ENCODE assay signal across 22 cellular contexts in the genomic region with DNA sequence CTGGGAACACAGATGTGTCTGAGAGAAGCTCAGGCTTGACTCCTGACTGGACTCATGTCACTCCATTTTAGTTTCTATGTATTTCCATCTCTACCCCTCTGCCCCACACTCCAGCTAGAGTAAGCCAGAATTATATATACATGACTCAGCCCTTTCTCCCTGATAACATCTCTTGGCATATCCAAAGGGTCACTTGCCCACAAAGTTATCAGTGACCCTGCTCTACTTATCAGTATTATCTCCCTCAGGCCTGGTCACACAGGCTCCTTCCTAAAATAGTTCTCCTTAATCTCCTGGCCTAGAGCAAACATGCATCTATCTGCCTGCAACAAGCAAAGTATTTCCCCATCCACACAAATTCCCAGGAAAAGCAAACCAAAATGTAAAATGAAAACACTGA.
DNase-seq lines count a peak whose midpoint lies in the region; ATAC-seq, FAIRE-seq and TF ChIP-seq lines count a peak whose summit lies in the region.
"Had no signal": no experiment of that assay in that cellular context is flagged by ENCODE, and none has a peak within 500 bp of the region (broad histone marks: within the 10 kb centered on the region; RNA-seq: fewer than 3 reads in every experiment).

No MANE protein-coding gene starts in this region.

- H3K27ac Mint-ChIP-seq in activated CD4-positive, alpha-beta T cell treated with anti-CD3 and anti-CD28 coated beads for 36 hours, result no peak overlapping the region
- H3K27ac Mint-ChIP-seq: activated naive CD4-positive, alpha-beta T cell treated with anti-CD3 and anti-CD28 coated beads, Interleukin-2, amount 50 U/mL, for 72 hours; activated T-cell treated with anti-CD3 and anti-CD28 coated beads, Interleukin-2, amount 50 U/mL, for 24 hours; IgD-negative memory B cell had no signal

- no peak for ATAC-seq in DND-41 (ENCODE audit: insufficient read depth, low read depth)
- ATAC-seq in IMR-90 (ENCODE audit: low read depth), result no peak; the same call in 1 of the 2 replicates
- ATAC-seq in K562, result no peak
- no peak for ATAC-seq in activated CD4-positive, alpha-beta T cell treated with anti-CD3 and anti-CD28 coated beads for 36 hours
- no peak for ATAC-seq in HG03378 (IDR thresholded peaks at IDR 0.05; ENCODE audit: unreplicated experiment)
- ATAC-seq: activated naive CD4-positive, alpha-beta T cell treated with anti-CD3 and anti-CD28 coated beads, Interleukin-2, amount 50 U/mL, for 72 hours; esophagus mucosa had no signal

- H3K36me3 Mint-ChIP-seq in activated CD4-positive, alpha-beta T cell treated with anti-CD3 and anti-CD28 coated beads for 36 hours (ENCODE audit: low read depth), result no peaks in the 10 kb centered on the region
- H3K36me3 Mint-ChIP-seq: IgD-negative memory B cell had no signal

- H3K4me2 ChIP-seq in DND-41 (ENCODE audit: insufficient read depth, low read length) (peak overlapping the region; percentile 9; the same call in 1 of the 2 replicates), IMR-90 (ENCODE audit: low read depth, low read length) (no peak overlapping the region), K562 (ENCODE audit: insufficient read depth, low read length) (no peak overlapping the region)

- no TSS peak for BruUV-seq in IMR-90 (replicated peaks; lab: Mats Ljungman, UMichigan)
- BruUV-seq in K562 (replicated peaks; lab: Mats Ljungman, UMichigan), result no TSS peak

- H3K4ac ChIP-seq in IMR-90 (ENCODE audit: low read depth, low read length), result no peak overlapping the region

- H3K36me3 ChIP-seq in DND-41 (ENCODE audit: insufficient read depth, low read length) (no peaks in the 10 kb centered on the region), IMR-90 (ENCODE audit: control insufficient read depth, insufficient read depth, low read length) (no peaks in the 10 kb centered on the region), K562 (ENCODE audit: control insufficient read depth, insufficient read depth, low read length) (no peaks in the 10 kb centered on the region)
- H3K36me3 ChIP-seq: transverse colon had no signal

- no peaks in the 10 kb centered on the region for H3K27me3 Mint-ChIP-seq in activated CD4-positive, alpha-beta T cell treated with anti-CD3 and anti-CD28 coated beads for 36 hours
- H3K27me3 Mint-ChIP-seq: activated T-cell treated with anti-CD3 and anti-CD28 coated beads, Interleukin-2, amount 50 U/mL, for 24 hours; IgD-negative memory B cell had no signal

- H2BK15ac ChIP-seq in IMR-90 (ENCODE audit: low read depth, low read length), result no peak overlapping the region

- H2BK20ac ChIP-seq in IMR-90 (ENCODE audit: low read depth, low read length), result no peak overlapping the region

- H3K9ac ChIP-seq in DND-41 (ENCODE audit: low read depth, low read length) (no peak overlapping the region), IMR-90 (ENCODE audit: low read depth, low read length) (no peak overlapping the region), K562 (ENCODE audit: insufficient read depth in 1 of 2, low read depth in 2 of 2, low read length in 2 of 2) (no peak overlapping the region)

- H3K9me3 Mint-ChIP-seq in activated CD4-positive, alpha-beta T cell treated with anti-CD3 and anti-CD28 coated beads for 36 hours (ENCODE audit: low read depth), result peaks cover 6% of the 10 kb centered on the region

- dilution Hi-C loops in IMR-90 (cut with HindIII; ENCODE audit: low sequenced_read_pairs, unreplicated experiment), result no loop called here

- no peak overlapping the region for H2AK9ac ChIP-seq in IMR-90 (replicated peaks; ENCODE audit: low read depth, low read length, poor library complexity)

- H4K20me1 ChIP-seq in DND-41 (ENCODE audit: insufficient read depth, low read length) (no peaks in the 10 kb centered on the region), IMR-90 (ENCODE audit: insufficient read depth, low read length) (no peaks in the 10 kb centered on the region), K562 (replicated peaks; ENCODE audit: control insufficient read depth, insufficient read depth, low read length) (no peaks in the 10 kb centered on the region)

- H2AK5ac ChIP-seq in IMR-90 (ENCODE audit: low read depth, low read length), result no peak overlapping the region

- no peak overlapping the region for H2BK5ac ChIP-seq in IMR-90 (ENCODE audit: low read depth, low read length, poor library complexity, severe bottlenecking)

- no peak overlapping the region for H4K91ac ChIP-seq in IMR-90 (ENCODE audit: insufficient read depth, low read depth, low read length)

- in situ Hi-C loops in IMR-90 (cut with MboI; ENCODE audit: low sequenced_read_pairs) (no loop called here), K562 (cut with MboI) (no loop called here)

- no peak for TF ChIP-seq EP300 in K562 (IDR thresholded peaks at IDR 0.05; ENCODE audit: low read length)

- no peak overlapping the region for H4K8ac ChIP-seq in IMR-90 (ENCODE audit: low read depth in 2 of 2, low read length in 2 of 2)

- no peak overlapping the region for H4K5ac ChIP-seq in IMR-90 (ENCODE audit: low read depth, low read length)

- H3K9me1 ChIP-seq in IMR-90 (ENCODE audit: insufficient read depth, low read length), result no peaks in the 10 kb centered on the region
- no peaks in the 10 kb centered on the region for H3K9me1 ChIP-seq in K562 (ENCODE audit: control insufficient read depth, insufficient read depth, low read length)

- H2BK120ac ChIP-seq in IMR-90 (ENCODE audit: low read depth, low read length), result no peak overlapping the region

- TF ChIP-seq RAD21 in IMR-90 (IDR thresholded peaks at IDR 0.05; ENCODE audit: low read length) (no peak), K562 (CRISPR knock-in tag; conservative IDR thresholded peaks at IDR 0.05 in 1 of 2, IDR thresholded peaks at IDR 0.05 in 1 of 2) (no peak)

- H3K4me1 ChIP-seq in DND-41 (ENCODE audit: insufficient read depth, low read length), result peaks cover 16% of the 10 kb centered on the region
- no peaks in the 10 kb centered on the region for H3K4me1 ChIP-seq in IMR-90 (ENCODE audit: control insufficient read depth, insufficient read depth, low read length)
- H3K4me1 ChIP-seq in K562 (replicated peaks in 1 of 2; ENCODE audit: control insufficient read depth in 2 of 2, insufficient read depth in 2 of 2, low read length in 2 of 2), result no peaks in the 10 kb centered on the region

- no peak overlapping the region for H3K27ac ChIP-seq in DND-41 (ENCODE audit: low read length)
- H3K27ac ChIP-seq in IMR-90 (ENCODE audit: insufficient read depth, low read length), result no peak overlapping the region
- H3K27ac ChIP-seq in K562 (ENCODE audit: extremely low read depth, low read depth, low read length), result no peak overlapping the region
- H3K27ac ChIP-seq: SK-N-MC, transverse colon had no signal

- intact Hi-C loops in IMR-90 (cut with micrococcal nuclease) (no loop called here), K562 (cut with micrococcal nuclease) (no loop called here)
- intact Hi-C loops in activated CD4-positive, alpha-beta T cell treated with anti-CD3 and anti-CD28 coated beads for 36 hours (cut with DNase I, micrococcal nuclease), result no loop called here

- H3K14ac ChIP-seq in IMR-90 (replicated peaks; ENCODE audit: low read depth, low read length), result no peak overlapping the region

- H3K4me3 ChIP-seq in DND-41 (ENCODE audit: low read depth in 1 of 2, low read length in 2 of 2) (no peak overlapping the region), IMR-90 (ENCODE audit: insufficient read depth, low read depth, low read length) (no peak overlapping the region), K562 (no peak overlapping the region)
- H3K4me3 ChIP-seq: SK-N-MC, transverse colon had no signal

- H3K79me2 ChIP-seq in DND-41 (ENCODE audit: insufficient read depth, low read length), result no peaks in the 10 kb centered on the region
- no peaks in the 10 kb centered on the region for H3K79me2 ChIP-seq in K562 (ENCODE audit: control insufficient read depth, insufficient read depth, low read length)

- H3K9me3 ChIP-seq in DND-41 (ENCODE audit: insufficient read depth, low read length, severe bottlenecking) (no peaks in the 10 kb centered on the region), IMR-90 (ENCODE audit: control insufficient read depth, insufficient read depth, low read length) (peaks cover 6% of the 10 kb centered on the region), K562 (replicated peaks; ENCODE audit: control insufficient read depth, insufficient read depth, low read depth, low read length) (no peaks in the 10 kb centered on the region)
- H3K9me3 ChIP-seq: transverse colon had no signal

- H3K23ac ChIP-seq in IMR-90 (ENCODE audit: low read depth, low read length), result no peak overlapping the region

- TF ChIP-seq POLR2A in IMR-90 (IDR thresholded peaks at IDR 0.05; ENCODE audit: low read depth, low read length) (no peak), K562 (conservative IDR thresholded peaks at IDR 0.05) (no peak)

- CTCF ChIA-PET in IMR-90 (lab: Yijun Ruan, JAX) (no interaction called here), K562 (lab: Yijun Ruan, JAX; ENCODE audit: low intra/inter-chr PET ratio) (no interaction called here)
- CTCF ChIA-PET in activated CD4-positive, alpha-beta T cell treated with anti-CD3 and anti-CD28 coated beads for 36 hours (lab: Charles Lee), result no interaction called here

- POLR2A ChIA-PET in IMR-90 (lab: Charles Lee; ENCODE audit: unreplicated experiment), result no interaction called here
- POLR2A ChIA-PET in K562 (lab: Yijun Ruan, JAX), result no interaction called here
- POLR2A ChIA-PET in activated CD4-positive, alpha-beta T cell treated with anti-CD3 and anti-CD28 coated beads for 36 hours (lab: Charles Lee), result no interaction called here

- H3K4me1 Mint-ChIP-seq in activated CD4-positive, alpha-beta T cell treated with anti-CD3 and anti-CD28 coated beads for 36 hours, result peaks cover 8% of the 10 kb centered on the region
- H3K4me1 Mint-ChIP-seq: IgD-negative memory B cell, neural crest cell had no signal

- TF ChIP-seq CTCF in DND-41 (IDR thresholded peaks at IDR 0.05; ENCODE audit: borderline replicate concordance, extremely low read depth, low read length, poor library complexity, severe bottlenecking) (no peak), IMR-90 (conservative IDR thresholded peaks at IDR 0.05; ENCODE audit: low read depth, low read length) (no peak), K562 (IDR thresholded peaks at IDR 0.05 in 2 of 3, conservative IDR thresholded peaks at IDR 0.05 in 1 of 3; ENCODE audit: insufficient read depth in 2 of 3, low read depth in 1 of 3, low read length in 3 of 3) (no peak)

- no peak overlapping the region for H3K18ac ChIP-seq in IMR-90 (ENCODE audit: low read depth, low read length)

- H3K27me3 ChIP-seq in DND-41 (ENCODE audit: insufficient read depth, low read length, poor library complexity) (no peaks in the 10 kb centered on the region), IMR-90 (ENCODE audit: control insufficient read depth, insufficient read depth, low read length) (no peaks in the 10 kb centered on the region), K562 (ENCODE audit: control insufficient read depth in 2 of 2, insufficient read depth in 2 of 2, low read length in 2 of 2) (no peaks in the 10 kb centered on the region)
- H3K27me3 ChIP-seq: transverse colon had no signal

- H2AFZ ChIP-seq in DND-41 (ENCODE audit: low read depth, low read length) (no peak overlapping the region), IMR-90 (replicated peaks; ENCODE audit: low read length, poor library complexity) (no peak overlapping the region), K562 (ENCODE audit: low read depth, low read length) (no peak overlapping the region)

- H3K56ac ChIP-seq in IMR-90 (ENCODE audit: extremely low read depth, insufficient read depth, low read length), result no peak overlapping the region

- no peak overlapping the region for H3K4me3 Mint-ChIP-seq in activated CD4-positive, alpha-beta T cell treated with anti-CD3 and anti-CD28 coated beads for 36 hours
- H3K4me3 Mint-ChIP-seq: activated T-cell treated with anti-CD3 and anti-CD28 coated beads, Interleukin-2, amount 50 U/mL, for 24 hours; neural crest cell had no signal

- DNase-seq in DND-41 (no peak), IMR-90 (no peak), K562 (ENCODE audit: extremely low read depth in 1 of 4, low spot score in 3 of 4) (no peak), myocyte (ENCODE audit: low read depth) (peak; percentile 19), GM03348 (ENCODE audit: low spot score) (no peak), NCI-H128 (lab: John Stamatoyannopoulos, UW; ENCODE audit: unreplicated experiment) (no peak)
- no peak for DNase-seq in activated CD4-positive, alpha-beta T cell treated with anti-CD3 and anti-CD28 coated beads for 36 hours
- DNase-seq: activated CD4-positive, alpha-beta T cell treated with anti-CD3 and anti-CD28 coated beads, Interleukin-2, amount 50 U/mL, for 4 hours; activated T-cell treated with anti-CD3 and anti-CD28 coated beads, Interleukin-2, amount 50 U/mL, for 24 hours; C1 segment of cervical spinal cord; glutamatergic neuron; HCEC 1CT; NCI-H526 treated with DMSO at 0.1 percent for 48 hours; stimulated activated naive CD4-positive, alpha-beta T cell treated with Interleukin-2 at 50 U/mL for 16 hours had no signal

- FAIRE-seq in K562 (lab: Jason Lieb, UNC), result no peak
- FAIRE-seq: TTC549 had no signal

- no peaks in the 10 kb centered on the region for H3K79me1 ChIP-seq in IMR-90 (ENCODE audit: low read depth in 1 of 2, low read length in 2 of 2)
